ENCODE assay signal across 8 cellular contexts in the genomic region with DNA sequence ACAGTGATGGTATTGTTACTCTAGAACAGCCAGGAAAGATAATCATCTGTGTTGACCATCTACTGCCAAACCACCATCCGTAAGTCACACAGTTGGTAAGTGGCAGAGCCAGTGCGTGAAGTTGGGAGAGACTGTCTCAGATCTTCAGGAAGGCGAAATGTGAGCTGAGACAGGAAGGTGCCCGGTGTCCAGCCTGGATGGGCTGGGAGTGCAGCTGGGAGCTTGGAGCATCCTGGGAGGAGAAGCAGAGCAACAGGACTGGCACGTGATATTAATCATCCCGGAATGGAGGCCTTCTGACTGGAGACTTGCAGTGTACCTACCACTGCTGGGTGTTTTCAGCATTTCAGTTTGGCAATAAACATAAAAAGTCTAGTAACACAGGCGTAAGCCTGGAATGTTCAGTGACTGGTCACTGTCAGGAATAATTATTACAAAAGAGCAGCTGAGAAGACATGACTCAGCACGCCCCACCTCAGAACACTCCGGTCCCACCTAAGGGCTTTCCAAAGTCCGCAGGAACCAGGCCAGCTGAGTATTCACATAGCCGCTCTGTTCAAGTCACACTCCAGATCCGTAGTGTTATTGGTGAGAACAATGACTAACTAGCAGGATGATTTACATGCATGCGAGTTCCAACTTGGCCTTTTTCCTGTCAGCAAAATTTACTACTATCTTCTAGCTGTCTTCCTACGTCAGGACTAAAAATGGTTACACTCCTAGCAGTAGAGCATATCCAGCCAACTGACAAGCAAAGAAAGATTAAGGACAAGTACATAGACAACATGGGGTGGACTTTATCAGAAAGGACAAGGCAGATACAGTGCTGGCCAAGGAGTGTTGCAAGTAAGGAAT. TPM values are rescaled to one million over a fixed set of nuclear protein-coding genes. Genes with fewer than 3 reads are reported as not detected.
DNase-seq lines count a peak whose midpoint lies in the region; ATAC-seq and TF ChIP-seq lines count a peak whose summit lies in the region.

No MANE protein-coding gene starts in this region.

- intact Hi-C loops in posterior vena cava (cut with DNase I): loop anchor here (5.0 to 10.0 kb wide), 2 partner anchors 47 to 109 kb away; partner anchors contain the start of genes PM20D2 (in 1 of the 2) and PNRC1 (in 1 of the 2)

- H3K9me3 ChIP-seq in RWPE2 (ENCODE audit: severe bottlenecking): peaks cover 4% of the 10 kb centered on the region

- H3K36me3 ChIP-seq in RWPE2 (ENCODE audit: low read depth): no peaks in the 10 kb centered on the region

- ATAC-seq in RWPE2 (ENCODE audit: low read depth) (peak; percentile 92), foreskin keratinocyte (peak; percentile 92), GM18519 (IDR thresholded peaks at IDR 0.05; ENCODE audit: low FRiP score, unreplicated experiment) (no peak), GM18870 (IDR thresholded peaks at IDR 0.05; ENCODE audit: unreplicated experiment) (no peak), HG03457 (IDR thresholded peaks at IDR 0.05; ENCODE audit: unreplicated experiment) (no peak)

- no peaks in the 10 kb centered on the region for H3K27me3 ChIP-seq in RWPE2 (ENCODE audit: insufficient read depth, poor library complexity, severe bottlenecking)
- no peaks in the 10 kb centered on the region for H3K27me3 ChIP-seq in foreskin keratinocyte

- H3K27ac ChIP-seq in RWPE2 (ENCODE audit: poor library complexity, severe bottlenecking) (peak overlapping the region; percentile 99), foreskin keratinocyte (peak overlapping the region; percentile 97)

- peak; percentile 97 for DNase-seq in GM04504 (ENCODE audit: low read depth)
- DNase-seq in RWPE2 (ENCODE audit: low spot score): peak; percentile 98
- DNase-seq in foreskin keratinocyte: peak; percentile 100
- peak; percentile 97 for DNase-seq in posterior vena cava (ENCODE audit: low spot score)
- DNase-seq in GDM1 (lab: John Stamatoyannopoulos, UW): no peak

- H3K4me1 ChIP-seq in RWPE2 (ENCODE audit: insufficient read depth, poor library complexity, severe bottlenecking): peaks cover 33% of the 10 kb centered on the region
- peaks cover 17% of the 10 kb centered on the region for H3K4me1 ChIP-seq in foreskin keratinocyte

- peak overlapping the region; percentile 0 for H3K4me3 ChIP-seq in RWPE2 (ENCODE audit: severe bottlenecking)

- TF ChIP-seq CTCF in RWPE2 (IDR thresholded peaks at IDR 0.05; ENCODE audit: poor library complexity, severe bottlenecking) (no peak), foreskin keratinocyte (conservative IDR thresholded peaks at IDR 0.05) (peak; percentile 20)

RNA-seq across cellular contexts. Expression of gene PNRC1, which starts 45.1 kb away (rescaled TPM):
- 13.6 and 18.4 TPM in 2 replicates for total RNA-seq in foreskin keratinocyte
- polyA plus RNA-seq in foreskin keratinocyte: 10.1 and 10.9 TPM in 2 replicates
- 100 to 1,000 TPM; 280 to 381 TPM for total RNA-seq in posterior vena cava

Comparison
In these comparisons a context has a peak if more than half of its experiments do, and no peak if none do; other contexts are left out.
1. ATAC-seq: peak in RWPE2 (single experiment) and foreskin keratinocyte (single experiment); none in GM18519 (single experiment), GM18870 (single experiment) and HG03457 (single experiment).
2. RNA of gene PNRC1, which starts 45.1 kb away (total RNA-seq): 280 to 381 TPM in posterior vena cava; 13.6 to 18.4 TPM in foreskin keratinocyte; every median in the first group is over 10 times any median in the second.